Comparison of ENCODE assay signal across 18 cellular contexts in genomic region chr10:131554821-131555220, GRCh38.
DNase-seq lines count a peak whose midpoint lies in the region; ATAC-seq and TF ChIP-seq lines count a peak whose summit lies in the region.
"Had no signal": no experiment of that assay in that cellular context is flagged by ENCODE, and none has a peak within 500 bp of the region (broad histone marks: within the 10 kb centered on the region; RNA-seq: fewer than 3 reads in every experiment).

No MANE protein-coding gene starts in this region.

- no peak overlapping the region for H3K27ac ChIP-seq in vagina
- H3K27ac ChIP-seq: A549, GM23248 had no signal

- H3K36me3 ChIP-seq in vagina, result no peaks in the 10 kb centered on the region

- no peak for TF ChIP-seq POLR2A in vagina (IDR thresholded peaks at IDR 0.05)

- H3K4me1 Mint-ChIP-seq in natural killer cell treated with Interleukin-12 subunit alpha and Interleukin-12 subunit beta and Interleukin-15 and Interleukin-18, amount 100 ng/mL, for 72 hours (ENCODE audit: low read depth in 2 of 2), result no peaks in the 10 kb centered on the region
- H3K4me1 Mint-ChIP-seq in natural killer cell, result no peaks in the 10 kb centered on the region
- H3K4me1 Mint-ChIP-seq in osteocyte (ENCODE audit: unreplicated experiment), result no peaks in the 10 kb centered on the region

- H3K36me3 Mint-ChIP-seq in natural killer cell treated with Interleukin-12 subunit alpha and Interleukin-12 subunit beta and Interleukin-15 and Interleukin-18, amount 100 ng/mL, for 72 hours, result no peaks in the 10 kb centered on the region
- no peaks in the 10 kb centered on the region for H3K36me3 Mint-ChIP-seq in natural killer cell
- H3K36me3 Mint-ChIP-seq in osteocyte (ENCODE audit: unreplicated experiment), result no peaks in the 10 kb centered on the region
- H3K36me3 Mint-ChIP-seq: CD4-positive, alpha-beta memory T cell had no signal

- peaks cover 0 to 3% of the 10 kb centered on the region in 2 donors for H3K27me3 Mint-ChIP-seq in natural killer cell treated with Interleukin-12 subunit alpha and Interleukin-12 subunit beta and Interleukin-15 and Interleukin-18, amount 100 ng/mL, for 72 hours
- H3K27me3 Mint-ChIP-seq in natural killer cell (ENCODE audit: low read depth in 2 of 2), result peaks cover 0 to 5% of the 10 kb centered on the region in 2 donors
- H3K27me3 Mint-ChIP-seq in osteocyte (ENCODE audit: unreplicated experiment), result no peaks in the 10 kb centered on the region
- H3K27me3 Mint-ChIP-seq: CD4-positive, alpha-beta memory T cell had no signal

- peak; percentile 34 for DNase-seq in natural killer cell treated with Interleukin-12 subunit alpha and Interleukin-12 subunit beta and Interleukin-15 and Interleukin-18, amount 100 ng/mL, for 72 hours (ENCODE audit: low spot score)
- DNase-seq in natural killer cell (no peak), osteocyte (ENCODE audit: extremely low spot score, unreplicated experiment) (peak; percentile 54), vagina (ENCODE audit: extremely low spot score in 2 of 2) (peak; percentile 32 to 52), NCI-H1048 (lab: John Stamatoyannopoulos, UW) (no peak)
- DNase-seq: 8988T; C1 segment of cervical spinal cord; Calu3; CD4-positive, alpha-beta memory T cell; COR-L47; DMS53; DMS79 treated with DMSO at 0.1 percent for 48 hours; GF-D8; GM23248; H7; HCEC 1CT had no signal

- H3K4me3 Mint-ChIP-seq in natural killer cell treated with Interleukin-12 subunit alpha and Interleukin-12 subunit beta and Interleukin-15 and Interleukin-18, amount 100 ng/mL, for 72 hours, result no peak overlapping the region
- no peak overlapping the region for H3K4me3 Mint-ChIP-seq in natural killer cell
- H3K4me3 Mint-ChIP-seq in osteocyte (ENCODE audit: unreplicated experiment), result no peak overlapping the region
- H3K4me3 Mint-ChIP-seq: CD4-positive, alpha-beta memory T cell had no signal

- intact Hi-C loops in natural killer cell (cut with micrococcal nuclease), result no loop called here
- intact Hi-C loops in vagina (cut with DNase I), result no loop called here

- no peak overlapping the region for H3K4me3 ChIP-seq in vagina
- H3K4me3 ChIP-seq: A549, GM23248 had no signal

- no peaks in the 10 kb centered on the region for H3K4me1 ChIP-seq in vagina
- H3K4me1 ChIP-seq: A549 had no signal

- no peaks in the 10 kb centered on the region for H3K9me3 Mint-ChIP-seq in natural killer cell treated with Interleukin-12 subunit alpha and Interleukin-12 subunit beta and Interleukin-15 and Interleukin-18, amount 100 ng/mL, for 72 hours
- no peaks in the 10 kb centered on the region for H3K9me3 Mint-ChIP-seq in natural killer cell
- peaks cover 27% of the 10 kb centered on the region for H3K9me3 Mint-ChIP-seq in osteocyte (ENCODE audit: unreplicated experiment)

- H3K9me3 ChIP-seq in vagina, result no peaks in the 10 kb centered on the region
- H3K9me3 ChIP-seq: A549 had no signal

- no peaks in the 10 kb centered on the region for H3K27me3 ChIP-seq in vagina

- no peak for ATAC-seq in natural killer cell treated with Interleukin-12 subunit alpha and Interleukin-12 subunit beta and Interleukin-15 and Interleukin-18, amount 100 ng/mL, for 72 hours
- no peak for ATAC-seq in natural killer cell
- no peak for ATAC-seq in GM21528 (IDR thresholded peaks at IDR 0.05; ENCODE audit: low FRiP score, unreplicated experiment)
- ATAC-seq: A549 had no signal

- H3K27ac Mint-ChIP-seq in natural killer cell treated with Interleukin-12 subunit alpha and Interleukin-12 subunit beta and Interleukin-15 and Interleukin-18, amount 100 ng/mL, for 72 hours, result no peak overlapping the region
- H3K27ac Mint-ChIP-seq in natural killer cell (no peak overlapping the region), osteocyte (ENCODE audit: unreplicated experiment) (no peak overlapping the region)
- H3K27ac Mint-ChIP-seq: CD4-positive, alpha-beta memory T cell had no signal

- no peak for TF ChIP-seq CTCF in natural killer cell (IDR thresholded peaks at IDR 0.05)
- no peak for TF ChIP-seq CTCF in osteocyte (IDR thresholded peaks at IDR 0.05)
- no peak for TF ChIP-seq CTCF in vagina (IDR thresholded peaks at IDR 0.05)

Comparison
In these comparisons a context has a peak if more than half of its experiments do, and no peak if none do; other contexts are left out.
1. DNase-seq: peak in natural killer cell treated with Interleukin-12 subunit alpha and Interleukin-12 subunit beta and Interleukin-15 and Interleukin-18, amount 100 ng/mL, for 72 hours (single experiment), osteocyte (single experiment) and vagina (2 of 2); none in natural killer cell (single experiment) and NCI-H1048 (single experiment).